In genomic region chr17:58253082-58253481, GRCh38 we compare ENCODE assay signal across 12 cellular contexts. TPM values are rescaled to one million over a fixed set of nuclear protein-coding genes. Genes with fewer than 3 reads are reported as not detected.
"Had no signal": no experiment of that assay in that cellular context is flagged by ENCODE, and none has a peak within 500 bp of the region (broad histone marks: within the 10 kb centered on the region; RNA-seq: fewer than 3 reads in every experiment).

No MANE protein-coding gene starts in this region.

- H3K27ac ChIP-seq: GM23248 had no signal

- H3K27ac Mint-ChIP-seq: GM23338, H9, HFFc6 had no signal

- H3K4me3 Mint-ChIP-seq: GM23338, H9, HFFc6 had no signal

- H2AFZ ChIP-seq: GM23248 had no signal

- ATAC-seq: GM23338, HCT116 had no signal

- H3K4me1 ChIP-seq: HAP-1 had no signal

- H3K4me3 ChIP-seq: GM23248, GM23338, HAP-1 had no signal

- H3K9me3 ChIP-seq: HAP-1 had no signal

- FAIRE-seq: H1, H54 had no signal

- H3K36me3 ChIP-seq: HAP-1 had no signal

- H3K9me3 Mint-ChIP-seq: HFFc6 had no signal

- H3K9ac ChIP-seq: GM23248 had no signal

- H3K4me2 ChIP-seq: GM23338 had no signal

- DNase-seq: GM23248, GOT3, H7, HCEC 1CT, HFFc6 had no signal

RNA-seq across cellular contexts. Expression of gene LPO, which starts 14.7 kb away (rescaled TPM):
- total RNA-seq: GM23248, H4, H7, HFFc6 had no signal

RNA-seq across cellular contexts. Expression of gene MPO, which starts 27.7 kb away (rescaled TPM):
- total RNA-seq: GM23248, GM23338, H4, H7, H9, HFFc6 had no signal
- polyA plus RNA-seq: GM23248 had no signal
